Comparison of ENCODE assay signal across 8 cellular contexts in genomic region chr15:74955796-74956647, GRCh38. TPM values are rescaled to one million over a fixed set of nuclear protein-coding genes. Genes with fewer than 3 reads are reported as not detected.
DNase-seq lines count a peak whose midpoint lies in the region; ATAC-seq and TF ChIP-seq lines count a peak whose summit lies in the region.

No MANE protein-coding gene starts in this region.

- no peaks in the 10 kb centered on the region for H3K9me3 ChIP-seq in left ventricle myocardium inferior (replicated peaks)

- ATAC-seq in HG03097 (IDR thresholded peaks at IDR 0.05; ENCODE audit: low FRiP score, unreplicated experiment) (peak; percentile 39), GM18858 (IDR thresholded peaks at IDR 0.05; ENCODE audit: unreplicated experiment) (no peak)
- peak; percentile 15 for ATAC-seq in activated naive CD8-positive, alpha-beta T cell treated with anti-CD3 and anti-CD28 coated beads, Interleukin-2, amount 50 U/mL, for 24 hours

- peak; percentile 62 for TF ChIP-seq CTCF in left ventricle myocardium inferior (IDR thresholded peaks at IDR 0.05; ENCODE audit: borderline replicate concordance)

- H3K4me1 Mint-ChIP-seq in activated naive CD8-positive, alpha-beta T cell treated with anti-CD3 and anti-CD28 coated beads, Interleukin-2, amount 50 U/mL, for 24 hours = peaks cover 52% of the 10 kb centered on the region

- peaks cover 58% of the 10 kb centered on the region for H3K4me1 ChIP-seq in left ventricle myocardium inferior
- H3K4me1 ChIP-seq in rectal smooth muscle tissue (ENCODE audit: control insufficient read depth, insufficient read depth, low read length) = peaks cover 5% of the 10 kb centered on the region

- H3K27ac Mint-ChIP-seq in activated naive CD8-positive, alpha-beta T cell treated with anti-CD3 and anti-CD28 coated beads, Interleukin-2, amount 50 U/mL, for 24 hours = no peak overlapping the region

- H3K9ac ChIP-seq in rectal smooth muscle tissue (ENCODE audit: low read length) = no peak overlapping the region

- DNase-seq in NCI-H146 (lab: John Stamatoyannopoulos, UW) = peak; percentile 39
- no peak for DNase-seq in NCI-H146 treated with DMSO at 0.1 percent for 48 hours (lab: John Stamatoyannopoulos, UW; ENCODE audit: unreplicated experiment)
- DNase-seq in SHP77 treated with DMSO at 0.1 percent for 48 hours (lab: John Stamatoyannopoulos, UW) = peak; percentile 16
- DNase-seq in activated naive CD8-positive, alpha-beta T cell treated with anti-CD3 and anti-CD28 coated beads, Interleukin-2, amount 50 U/mL, for 24 hours = peak; percentile 76
- DNase-seq in left ventricle myocardium inferior = peak; percentile 83

- H3K9me3 Mint-ChIP-seq in activated naive CD8-positive, alpha-beta T cell treated with anti-CD3 and anti-CD28 coated beads, Interleukin-2, amount 50 U/mL, for 24 hours = no peaks in the 10 kb centered on the region

- H3K27ac ChIP-seq in left ventricle myocardium inferior (replicated peaks) = peak overlapping the region; percentile 88
- H3K27ac ChIP-seq in rectal smooth muscle tissue (ENCODE audit: low read depth, low read length) = peak overlapping the region; percentile 8

- H3K27me3 ChIP-seq in left ventricle myocardium inferior (ENCODE audit: low read depth) = peaks cover 29% of the 10 kb centered on the region
- H3K27me3 ChIP-seq in rectal smooth muscle tissue (ENCODE audit: control insufficient read depth, insufficient read depth, low read length) = peaks cover 19% of the 10 kb centered on the region

- H3K4me3 ChIP-seq in left ventricle myocardium inferior (peak overlapping the region; percentile 81), rectal smooth muscle tissue (ENCODE audit: low read length) (peak overlapping the region; percentile 79)

- H3K36me3 Mint-ChIP-seq in activated naive CD8-positive, alpha-beta T cell treated with anti-CD3 and anti-CD28 coated beads, Interleukin-2, amount 50 U/mL, for 24 hours (ENCODE audit: low read depth) = no peaks in the 10 kb centered on the region

- peaks cover 31% of the 10 kb centered on the region for H3K27me3 Mint-ChIP-seq in activated naive CD8-positive, alpha-beta T cell treated with anti-CD3 and anti-CD28 coated beads, Interleukin-2, amount 50 U/mL, for 24 hours

- peak overlapping the region; percentile 74 for H3K4me3 Mint-ChIP-seq in activated naive CD8-positive, alpha-beta T cell treated with anti-CD3 and anti-CD28 coated beads, Interleukin-2, amount 50 U/mL, for 24 hours

- H3K36me3 ChIP-seq in left ventricle myocardium inferior = no peaks in the 10 kb centered on the region
- no peaks in the 10 kb centered on the region for H3K36me3 ChIP-seq in rectal smooth muscle tissue (ENCODE audit: control insufficient read depth, insufficient read depth, low read length)

- intact Hi-C loops in left ventricle myocardium inferior (cut with micrococcal nuclease) = no loop called here

RNA-seq across cellular contexts. Expression of gene RPP25, which starts 0.6 kb away (rescaled TPM):
- 2.4 TPM for total RNA-seq in left ventricle myocardium inferior

RNA-seq across cellular contexts. Expression of gene COX5A, which starts 18.1 kb away (rescaled TPM):
- total RNA-seq in left ventricle myocardium inferior = 1,257 TPM

RNA-seq across cellular contexts. Expression of gene SCAMP5, which starts 39.3 kb away (rescaled TPM):
- total RNA-seq in left ventricle myocardium inferior = 3.0 TPM

RNA-seq across cellular contexts. Expression of gene FAM219B, which starts 49.4 kb away (rescaled TPM):
- 108 TPM for total RNA-seq in left ventricle myocardium inferior
